ENCODE assay signal across 28 cellular contexts in the genomic region with DNA sequence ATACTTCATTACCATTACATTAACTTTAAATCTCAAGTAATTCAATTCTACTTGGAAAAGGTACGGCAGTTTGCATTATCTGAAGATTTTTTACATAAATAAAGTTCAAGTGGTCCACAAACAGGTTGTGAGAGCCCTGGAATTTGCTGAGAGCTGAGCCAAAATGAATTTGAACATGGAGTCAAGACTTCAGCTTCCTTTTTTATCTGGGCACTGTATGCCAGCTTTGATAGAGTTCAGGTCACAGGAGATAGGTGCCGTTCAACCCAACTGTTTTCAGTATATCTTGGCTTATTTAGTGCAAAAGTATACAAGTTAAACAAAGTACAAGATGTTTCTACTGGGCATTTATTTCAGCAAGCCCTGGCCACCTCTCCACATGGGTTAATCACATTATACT. TPM values are rescaled to one million over a fixed set of nuclear protein-coding genes. Genes with fewer than 3 reads are reported as not detected.
DNase-seq lines count a peak whose midpoint lies in the region; ATAC-seq and TF ChIP-seq lines count a peak whose summit lies in the region.
"Had no signal": no experiment of that assay in that cellular context is flagged by ENCODE, and none has a peak within 500 bp of the region (broad histone marks: within the 10 kb centered on the region; RNA-seq: fewer than 3 reads in every experiment).

No MANE protein-coding gene starts in this region.

- peaks cover 0 to 67% of the 10 kb centered on the region in 2 donors for H3K36me3 ChIP-seq in left lung

- H3K27me3 Mint-ChIP-seq in WTC11 (ENCODE audit: low read depth): no peaks in the 10 kb centered on the region
- no peaks in the 10 kb centered on the region for H3K27me3 Mint-ChIP-seq in type B pancreatic cell
- H3K27me3 Mint-ChIP-seq: activated CD4-positive, alpha-beta T cell treated with anti-CD3 and anti-CD28 coated beads, Interleukin-2, amount 10 ng/mL, durations not matched to agents 24 days and 14 days; activated naive CD8-positive, alpha-beta T cell treated with anti-CD3 and anti-CD28 coated beads, Interleukin-2, amount 10 ng/mL, durations not matched to agents 7 days and 5 days; activated T-helper 17 cell treated with anti-CD3 and anti-CD28 coated beads, Interleukin-2, amount 50 U/mL, for 72 hours; B cell had no signal

- POLR2A ChIA-PET in WTC11 (lab: Charles Lee): no interaction called here

- H3K27ac Mint-ChIP-seq in WTC11: peak overlapping the region; percentile 51; the same call in 1 of the 2 replicates
- H3K27ac Mint-ChIP-seq in type B pancreatic cell: peak overlapping the region; percentile 66
- H3K27ac Mint-ChIP-seq: activated T-helper 17 cell treated with anti-CD3 and anti-CD28 coated beads, Interleukin-2, amount 50 U/mL, for 72 hours; B cell had no signal

- no peak for TF ChIP-seq CTCF in WTC11 (IDR thresholded peaks at IDR 0.05)
- TF ChIP-seq CTCF in left lung (IDR thresholded peaks at IDR 0.05): no peak
- no peak for TF ChIP-seq CTCF in type B pancreatic cell (conservative IDR thresholded peaks at IDR 0.05)

- ATAC-seq in Right ventricle myocardium superior (ENCODE audit: poor library complexity) (peak; percentile 53), WTC11 (no peak), left lung (peak; percentile 65), GM18861 (IDR thresholded peaks at IDR 0.05; ENCODE audit: unreplicated experiment) (no peak), HG03457 (IDR thresholded peaks at IDR 0.05; ENCODE audit: unreplicated experiment) (no peak)
- ATAC-seq: A549; activated T-helper 17 cell treated with anti-CD3 and anti-CD28 coated beads, Interleukin-2, amount 50 U/mL, for 72 hours; left lobe of liver; mucosa of descending colon; sciatic nerve had no signal

- CTCF ChIA-PET in WTC11 (lab: Charles Lee): interaction anchor here (0.7 kb wide), 3 partner anchors 20 to 119 kb away, joined by 3 to 8 read pairs (median 3); no protein-coding TSS in a partner anchor

- H3K4me1 ChIP-seq in left lung: peaks cover 14 to 94% of the 10 kb centered on the region in 2 donors
- H3K4me1 ChIP-seq: Caco-2 had no signal

- H3K9me3 Mint-ChIP-seq in WTC11 (no peaks in the 10 kb centered on the region), type B pancreatic cell (no peaks in the 10 kb centered on the region)
- H3K9me3 Mint-ChIP-seq: activated CD4-positive, alpha-beta T cell treated with anti-CD3 and anti-CD28 coated beads, Interleukin-2, amount 10 ng/mL, durations not matched to agents 24 days and 14 days; activated naive CD8-positive, alpha-beta T cell treated with anti-CD3 and anti-CD28 coated beads, Interleukin-2, amount 10 ng/mL, durations not matched to agents 7 days and 5 days; activated T-helper 17 cell treated with anti-CD3 and anti-CD28 coated beads, Interleukin-2, amount 50 U/mL, for 72 hours had no signal

- H3K4me1 Mint-ChIP-seq in WTC11 (peaks cover 70% of the 10 kb centered on the region), type B pancreatic cell (ENCODE audit: unreplicated experiment) (peaks cover 5% of the 10 kb centered on the region)

- intact Hi-C loops in Right ventricle myocardium superior (cut with DNase I) (no loop called here), cardiac septum (cut with DNase I) (no loop called here), left lung (cut with DNase I) (no loop called here)

- no peak overlapping the region for H3K27ac ChIP-seq in left lung
- H3K27ac ChIP-seq: A549 had no signal

- H3K4me3 Mint-ChIP-seq in WTC11 (no peak overlapping the region), type B pancreatic cell (no peak overlapping the region)
- H3K4me3 Mint-ChIP-seq: activated CD4-positive, alpha-beta T cell treated with anti-CD3 and anti-CD28 coated beads, Interleukin-2, amount 10 ng/mL, durations not matched to agents 24 days and 14 days; activated naive CD8-positive, alpha-beta T cell treated with anti-CD3 and anti-CD28 coated beads, Interleukin-2, amount 10 ng/mL, durations not matched to agents 7 days and 5 days; activated T-helper 17 cell treated with anti-CD3 and anti-CD28 coated beads, Interleukin-2, amount 50 U/mL, for 72 hours; B cell had no signal

- H3K36me3 Mint-ChIP-seq in WTC11 (peaks cover 59% of the 10 kb centered on the region), type B pancreatic cell (peaks cover 19% of the 10 kb centered on the region)

- no peak overlapping the region for H3K4me3 ChIP-seq in left lung
- H3K4me3 ChIP-seq: A549, mucosa of descending colon had no signal

- no peak for DNase-seq in Right ventricle myocardium superior
- DNase-seq in cardiac septum (ENCODE audit: low spot score): no peak
- no peak for DNase-seq in WTC11 (ENCODE audit: low spot score)
- no peak for DNase-seq in left lung
- DNase-seq in type B pancreatic cell (ENCODE audit: extremely low spot score, unreplicated experiment): no peak
- DNase-seq in COLO829 (ENCODE audit: low spot score): no peak
- DNase-seq: activated CD4-positive, alpha-beta T cell treated with anti-CD3 and anti-CD28 coated beads, Interleukin-2, amount 10 ng/mL, durations not matched to agents 24 days and 14 days; activated naive CD8-positive, alpha-beta T cell treated with anti-CD3 and anti-CD28 coated beads, Interleukin-2, amount 10 ng/mL, durations not matched to agents 7 days and 5 days; Caco-2; DMS79; foreskin fibroblast; GF-D8; HCEC 1CT; IMR-90; mucosa of descending colon; NCI-H1105; NCI-H1930; NCI-H526 treated with DMSO at 0.1 percent for 48 hours; SK-N-SH; T-helper 2 cell had no signal

- H3K9me3 ChIP-seq in left lung: no peaks in the 10 kb centered on the region
- H3K9me3 ChIP-seq: A549, Caco-2, mucosa of descending colon, SK-N-SH had no signal

- no peaks in the 10 kb centered on the region for H3K27me3 ChIP-seq in left lung

TF ChIP-seq in WTC11, 78 proteins besides CTCF, POLR2A, EP300 and RAD21 (continues in another document):
- no peak for TF ChIP-seq FOXK1 (CRISPR knock-in tag; IDR thresholded peaks at IDR 0.05)
- TF ChIP-seq, protein P1, sequence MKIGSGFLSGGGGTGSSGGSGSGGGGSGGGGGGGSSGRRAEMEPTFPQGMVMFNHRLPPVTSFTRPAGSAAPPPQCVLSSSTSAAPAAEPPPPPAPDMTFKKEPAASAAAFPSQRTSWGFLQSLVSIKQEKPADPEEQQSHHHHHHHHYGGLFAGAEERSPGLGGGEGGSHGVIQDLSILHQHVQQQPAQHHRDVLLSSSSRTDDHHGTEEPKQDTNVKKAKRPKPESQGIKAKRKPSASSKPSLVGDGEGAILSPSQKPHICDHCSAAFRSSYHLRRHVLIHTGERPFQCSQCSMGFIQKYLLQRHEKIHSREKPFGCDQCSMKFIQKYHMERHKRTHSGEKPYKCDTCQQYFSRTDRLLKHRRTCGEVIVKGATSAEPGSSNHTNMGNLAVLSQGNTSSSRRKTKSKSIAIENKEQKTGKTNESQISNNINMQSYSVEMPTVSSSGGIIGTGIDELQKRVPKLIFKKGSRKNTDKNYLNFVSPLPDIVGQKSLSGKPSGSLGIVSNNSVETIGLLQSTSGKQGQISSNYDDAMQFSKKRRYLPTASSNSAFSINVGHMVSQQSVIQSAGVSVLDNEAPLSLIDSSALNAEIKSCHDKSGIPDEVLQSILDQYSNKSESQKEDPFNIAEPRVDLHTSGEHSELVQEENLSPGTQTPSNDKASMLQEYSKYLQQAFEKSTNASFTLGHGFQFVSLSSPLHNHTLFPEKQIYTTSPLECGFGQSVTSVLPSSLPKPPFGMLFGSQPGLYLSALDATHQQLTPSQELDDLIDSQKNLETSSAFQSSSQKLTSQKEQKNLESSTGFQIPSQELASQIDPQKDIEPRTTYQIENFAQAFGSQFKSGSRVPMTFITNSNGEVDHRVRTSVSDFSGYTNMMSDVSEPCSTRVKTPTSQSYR (CRISPR knock-in tag; IDR thresholded peaks at IDR 0.05): no peak
- TF ChIP-seq, protein P2, sequence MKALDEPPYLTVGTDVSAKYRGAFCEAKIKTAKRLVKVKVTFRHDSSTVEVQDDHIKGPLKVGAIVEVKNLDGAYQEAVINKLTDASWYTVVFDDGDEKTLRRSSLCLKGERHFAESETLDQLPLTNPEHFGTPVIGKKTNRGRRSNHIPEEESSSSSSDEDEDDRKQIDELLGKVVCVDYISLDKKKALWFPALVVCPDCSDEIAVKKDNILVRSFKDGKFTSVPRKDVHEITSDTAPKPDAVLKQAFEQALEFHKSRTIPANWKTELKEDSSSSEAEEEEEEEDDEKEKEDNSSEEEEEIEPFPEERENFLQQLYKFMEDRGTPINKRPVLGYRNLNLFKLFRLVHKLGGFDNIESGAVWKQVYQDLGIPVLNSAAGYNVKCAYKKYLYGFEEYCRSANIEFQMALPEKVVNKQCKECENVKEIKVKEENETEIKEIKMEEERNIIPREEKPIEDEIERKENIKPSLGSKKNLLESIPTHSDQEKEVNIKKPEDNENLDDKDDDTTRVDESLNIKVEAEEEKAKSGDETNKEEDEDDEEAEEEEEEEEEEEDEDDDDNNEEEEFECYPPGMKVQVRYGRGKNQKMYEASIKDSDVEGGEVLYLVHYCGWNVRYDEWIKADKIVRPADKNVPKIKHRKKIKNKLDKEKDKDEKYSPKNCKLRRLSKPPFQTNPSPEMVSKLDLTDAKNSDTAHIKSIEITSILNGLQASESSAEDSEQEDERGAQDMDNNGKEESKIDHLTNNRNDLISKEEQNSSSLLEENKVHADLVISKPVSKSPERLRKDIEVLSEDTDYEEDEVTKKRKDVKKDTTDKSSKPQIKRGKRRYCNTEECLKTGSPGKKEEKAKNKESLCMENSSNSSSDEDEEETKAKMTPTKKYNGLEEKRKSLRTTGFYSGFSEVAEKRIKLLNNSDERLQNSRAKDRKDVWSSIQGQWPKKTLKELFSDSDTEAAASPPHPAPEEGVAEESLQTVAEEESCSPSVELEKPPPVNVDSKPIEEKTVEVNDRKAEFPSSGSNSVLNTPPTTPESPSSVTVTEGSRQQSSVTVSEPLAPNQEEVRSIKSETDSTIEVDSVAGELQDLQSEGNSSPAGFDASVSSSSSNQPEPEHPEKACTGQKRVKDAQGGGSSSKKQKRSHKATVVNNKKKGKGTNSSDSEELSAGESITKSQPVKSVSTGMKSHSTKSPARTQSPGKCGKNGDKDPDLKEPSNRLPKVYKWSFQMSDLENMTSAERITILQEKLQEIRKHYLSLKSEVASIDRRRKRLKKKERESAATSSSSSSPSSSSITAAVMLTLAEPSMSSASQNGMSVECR (CRISPR knock-in tag; IDR thresholded peaks at IDR 0.05; ENCODE audit: borderline replicate concordance): no peak

RNA-seq across cellular contexts. Expression of a gene that starts 28.8 kb away (rescaled TPM):
- total RNA-seq in Right ventricle myocardium superior (238 TPM), cardiac septum (260 TPM), WTC11 (2021) (982 to 1,062 TPM (median 1,056 TPM) in 3 replicates), left lung (100 to 1,000 TPM; 377 to 427 TPM), type B pancreatic cell (ENCODE audit: low replicate concordance) (474 and 692 TPM in 2 replicates)

RNA-seq across cellular contexts. Expression of a gene that starts 39.5 kb away (rescaled TPM):
- 0.27 TPM for total RNA-seq in Right ventricle myocardium superior
- total RNA-seq in cardiac septum: not detected
- 0.41 to 0.71 TPM (median 0.50 TPM) in 3 replicates for total RNA-seq in WTC11 (2021)
- total RNA-seq in left lung: 1 to 10 TPM in 1 of 2 donors, under 1 TPM in 1; 0.41 to 1.3 TPM
- 0.19 and 0.63 TPM in 2 replicates for total RNA-seq in type B pancreatic cell (ENCODE audit: low replicate concordance)
- total RNA-seq: activated CD4-positive, alpha-beta T cell treated with anti-CD3 and anti-CD28 coated beads, Interleukin-2, amount 10 ng/mL, durations not matched to agents 24 days and 14 days; activated naive CD8-positive, alpha-beta T cell treated with anti-CD3 and anti-CD28 coated beads, Interleukin-2, amount 10 ng/mL, durations not matched to agents 7 days and 5 days; activated T-helper 17 cell treated with anti-CD3 and anti-CD28 coated beads, Interleukin-2, amount 50 U/mL, for 72 hours; Caco-2; IMR-90; M059J had no signal

Comparison
In these comparisons a context has a peak if more than half of its experiments do, and no peak if none do; other contexts are left out.
1. ATAC-seq: peak in Right ventricle myocardium superior (single experiment) and left lung (single experiment); none in WTC11 (single experiment), GM18861 (single experiment) and HG03457 (single experiment).